1 cellular context compared by ENCODE assay signal in genomic region chr6:26017567-26017966, GRCh38.
A peak's percentile ranks its signal among the peaks of the same experiment; 100 is the strongest.
TF ChIP-seq lines count a peak whose summit lies in the region.

No MANE protein-coding gene starts in this region.

TF ChIP-seq in H1, 55 proteins besides CTCF, POLR2A, EP300 and RAD21 (continued from another document):
- 0 out of 2 replicates have a peak, but pooled peaks have one; percentile 21 for TF ChIP-seq MAX (IDR thresholded peaks at IDR 0.05)
- TF ChIP-seq CREB1 (IDR thresholded peaks at IDR 0.05), result peak; percentile 59
- peak; percentile 41 for TF ChIP-seq TAF7 (optimal IDR thresholded peaks at IDR 0.05; ENCODE audit: borderline replicate concordance, low read depth, low read length)
